8 cellular contexts compared by ENCODE assay signal in the genomic region with DNA sequence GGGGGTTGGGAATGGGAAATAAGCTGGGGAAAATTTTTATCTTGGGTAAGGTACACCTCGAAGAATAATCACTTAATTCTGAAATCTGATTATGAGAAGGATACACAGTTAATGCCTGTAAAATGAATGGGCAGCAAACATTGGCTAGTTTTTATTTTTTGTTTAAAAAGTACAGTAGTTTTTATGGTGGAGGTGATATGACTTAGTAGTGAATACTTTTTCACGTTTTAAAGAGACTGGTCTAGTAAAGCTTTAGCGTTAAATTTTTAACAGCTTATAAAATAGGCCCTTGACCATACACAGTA. TPM values are rescaled to one million over a fixed set of nuclear protein-coding genes. Genes with fewer than 3 reads are reported as not detected.
DNase-seq lines count a peak whose midpoint lies in the region; ATAC-seq, FAIRE-seq and TF ChIP-seq lines count a peak whose summit lies in the region.

No MANE protein-coding gene starts in this region.

- no peak for TF ChIP-seq RAD21 in HepG2 (CRISPR knock-in tag; IDR thresholded peaks at IDR 0.05)

- peak overlapping the region; percentile 79 for H3K4me2 ChIP-seq in HepG2 (ENCODE audit: low read depth, low read length)

- peaks cover 10 to 47% of the 10 kb centered on the region in 2 donors for H3K4me1 ChIP-seq in adrenal gland (replicated peaks in 1 of 2)
- H3K4me1 ChIP-seq in HepG2 (ENCODE audit: insufficient read depth, low read length), result peaks cover 53% of the 10 kb centered on the region
- peaks cover 30 to 38% of the 10 kb centered on the region in 2 donors for H3K4me1 ChIP-seq in thoracic aorta (ENCODE audit: control insufficient read depth in 1 of 2, low read depth in 2 of 2)

- DNase-seq in activated CD8-positive, alpha-beta memory T cell treated with anti-CD3 and anti-CD28 coated beads, Interleukin-2, amount 10 ng/mL, durations not matched to agents 7 days and 5 days, result no peak
- no peak for DNase-seq in activated CD8-positive, alpha-beta memory T cell treated with anti-CD3 and anti-CD28 coated beads for 24 hours
- DNase-seq in adrenal gland (no peak), HepG2 (ENCODE audit: low spot score) (no peak), thoracic aorta (ENCODE audit: low spot score) (no peak), D341Med (ENCODE audit: low spot score) (no peak), NCI-H2107 (lab: John Stamatoyannopoulos, UW) (no peak)

- no peak for ATAC-seq in activated CD8-positive, alpha-beta memory T cell treated with anti-CD3 and anti-CD28 coated beads, Interleukin-2, amount 10 ng/mL, durations not matched to agents 7 days and 5 days
- ATAC-seq in HepG2, result no peak
- no peak for ATAC-seq in thoracic aorta (ENCODE audit: insufficient number of reproducible peaks, low FRiP score, low read depth)
- ATAC-seq in HG03520 (IDR thresholded peaks at IDR 0.05; ENCODE audit: unreplicated experiment), result no peak

- H3K27ac Mint-ChIP-seq in activated CD8-positive, alpha-beta memory T cell treated with anti-CD3 and anti-CD28 coated beads, Interleukin-2, amount 10 ng/mL, durations not matched to agents 7 days and 5 days, result no peak overlapping the region

- peaks cover 12% of the 10 kb centered on the region for H3K4me1 Mint-ChIP-seq in activated CD8-positive, alpha-beta memory T cell treated with anti-CD3 and anti-CD28 coated beads, Interleukin-2, amount 10 ng/mL, durations not matched to agents 7 days and 5 days

- peaks cover 4% of the 10 kb centered on the region for H3K27me3 Mint-ChIP-seq in activated CD8-positive, alpha-beta memory T cell treated with anti-CD3 and anti-CD28 coated beads, Interleukin-2, amount 10 ng/mL, durations not matched to agents 7 days and 5 days

- H3K4me3 Mint-ChIP-seq in activated CD8-positive, alpha-beta memory T cell treated with anti-CD3 and anti-CD28 coated beads, Interleukin-2, amount 10 ng/mL, durations not matched to agents 7 days and 5 days, result peak overlapping the region; percentile 80

- 0 to 12% (median 7%) methylated on average over 3 of the region's 3 CpGs for WGBS in adrenal gland, 4 donors
- whole genome bisulfite sequencing in HepG2 (ENCODE audit: low lambda C conversion rate), result 0% methylated on average over 3 of the region's 3 CpGs

- H3K9ac ChIP-seq in HepG2 (ENCODE audit: insufficient read depth, low read depth, low read length), result peak overlapping the region; percentile 97

- BruUV-seq in HepG2 (replicated peaks; lab: Mats Ljungman, UMichigan), result TSS peak; percentile 34

- H3K4me3 ChIP-seq in adrenal gland (peak overlapping the region in 2 of 4 donors; percentile 69 to 92), HepG2 (replicated peaks in 1 of 3; ENCODE audit: insufficient read depth in 1 of 3, low read depth in 2 of 3, low read length in 3 of 3) (peak overlapping the region; percentile 90 to 100 (median 95)), thoracic aorta (peak overlapping the region; percentile 86)

- H3K79me2 ChIP-seq in HepG2 (ENCODE audit: insufficient read depth, low read length), result peaks cover 72% of the 10 kb centered on the region

- peaks cover 48% of the 10 kb centered on the region for H4K20me1 ChIP-seq in HepG2 (ENCODE audit: insufficient read depth, low read length)

- H3K36me3 ChIP-seq in adrenal gland (replicated peaks in 1 of 2), result no peaks in the 10 kb centered on the region
- peaks cover 0 to 1% of the 10 kb centered on the region in 2 experiments; a peak in 1 of 5 replicates for H3K36me3 ChIP-seq in HepG2 (replicated peaks in 1 of 2; ENCODE audit: control insufficient read depth in 1 of 2, insufficient read depth in 2 of 2, low read length in 2 of 2)
- H3K36me3 ChIP-seq in thoracic aorta, result no peaks in the 10 kb centered on the region

- no peaks in the 10 kb centered on the region for H3K9me3 Mint-ChIP-seq in activated CD8-positive, alpha-beta memory T cell treated with anti-CD3 and anti-CD28 coated beads, Interleukin-2, amount 10 ng/mL, durations not matched to agents 7 days and 5 days (ENCODE audit: low read depth)

- POLR2A ChIA-PET in HepG2 (lab: Yijun Ruan, JAX), result interaction anchor here (1.0 to 1.1 kb wide), 2 partner anchors 21 to 130 kb away, joined by 3 to 4 read pairs; no protein-coding TSS in a partner anchor

- no peaks in the 10 kb centered on the region for H3K36me3 Mint-ChIP-seq in activated CD8-positive, alpha-beta memory T cell treated with anti-CD3 and anti-CD28 coated beads, Interleukin-2, amount 10 ng/mL, durations not matched to agents 7 days and 5 days

- no peak for FAIRE-seq in HepG2 (lab: Jason Lieb, UNC)

- TF ChIP-seq EP300 in HepG2 (IDR thresholded peaks at IDR 0.05; ENCODE audit: low read depth in 2 of 2, low read length in 2 of 2), result no peak
- TF ChIP-seq EP300 in HepG2 (CRISPR knock-in tag; IDR thresholded peaks at IDR 0.05; ENCODE audit: borderline replicate concordance), result no peak

- H3K9me3 ChIP-seq in adrenal gland (replicated peaks in 1 of 3) (no peaks in the 10 kb centered on the region), HepG2 (ENCODE audit: low read length) (no peaks in the 10 kb centered on the region), thoracic aorta (no peaks in the 10 kb centered on the region)

- peak overlapping the region in 4 of 5 donors; percentile 77 to 99 (median 93) for H3K27ac ChIP-seq in adrenal gland
- peak overlapping the region; percentile 94 for H3K27ac ChIP-seq in HepG2 (ENCODE audit: extremely low read length, insufficient read depth, low read length)
- H3K27ac ChIP-seq in thoracic aorta, result peak overlapping the region in 1 of 2 donors; percentile 90

- intact Hi-C loops in adrenal gland (cut with DNase I), result no loop called here
- intact Hi-C loops in HepG2 (cut with micrococcal nuclease; ENCODE audit: unreplicated experiment), result loop anchor here (1.0 to 5.0 kb wide), 4 partner anchors 62 to 122 kb away; partner anchors contain the start of gene GSAP

- in situ Hi-C loops in HepG2 (cut with HindIII; ENCODE audit: extremely low pct_ligation_motif_present, low pct_unique_long_range_greater_than_20kb), result loop anchor here (5.0 kb wide), 1 partner anchor 82 kb away; no protein-coding TSS in a partner anchor

- H2AFZ ChIP-seq in HepG2 (ENCODE audit: low read length), result no peak overlapping the region

- CTCF ChIA-PET in activated CD8-positive, alpha-beta memory T cell treated with anti-CD3 and anti-CD28 coated beads, Interleukin-2, amount 10 ng/mL, durations not matched to agents 7 days and 5 days (lab: Charles Lee), result no interaction called here
- CTCF ChIA-PET in HepG2 (lab: Yijun Ruan, JAX; ENCODE audit: low intra/inter-chr PET ratio, low total read pairs), result no interaction called here

- no peaks in the 10 kb centered on the region for H3K27me3 ChIP-seq in adrenal gland
- H3K27me3 ChIP-seq in HepG2 (ENCODE audit: control insufficient read depth in 1 of 2, insufficient read depth in 2 of 2, low read length in 2 of 2), result no peaks in the 10 kb centered on the region; a peak in 1 of 5 replicates
- no peaks in the 10 kb centered on the region for H3K27me3 ChIP-seq in thoracic aorta (replicated peaks; ENCODE audit: insufficient read depth)

- TF ChIP-seq POLR2A in adrenal gland (IDR thresholded peaks at IDR 0.05) (no peak), HepG2 (IDR thresholded peaks at IDR 0.05; ENCODE audit: insufficient read depth in 1 of 2, low read depth in 2 of 2, low read length in 2 of 2) (no peak)

- TF ChIP-seq CTCF in adrenal gland (IDR thresholded peaks at IDR 0.05) (no peak), HepG2 (CRISPR knock-in tag; IDR thresholded peaks at IDR 0.05) (no peak), thoracic aorta (IDR thresholded peaks at IDR 0.05) (no peak)

RNA-seq across cellular contexts. Expression of gene PTPN12, which starts 1.8 kb away (rescaled TPM):
- total RNA-seq in activated CD8-positive, alpha-beta memory T cell treated with anti-CD3 and anti-CD28 coated beads, Interleukin-2, amount 10 ng/mL, durations not matched to agents 7 days and 5 days, result 10 to 100 TPM; 20.6 to 20.8 TPM
- total RNA-seq in adrenal gland, result 10 to 100 TPM; 29.5 to 72.0 (median 55.1) TPM
- 10 to 100 TPM; 29.6 to 61.7 (median 55.7) TPM for polyA plus RNA-seq in adrenal gland
- total RNA-seq in HepG2 (2016; rRNA removed; fragmentation: Illumina TruSeq; extraction: Trizol), result 22.9 and 35.3 TPM in 2 replicates
- total RNA-seq in HepG2 (2016; cell fraction: cytosol; rRNA removed; fragmentation: Illumina TruSeq; extraction: Trizol; ENCODE audit: low read depth), result 32.8 and 40.0 TPM in 2 replicates
- total RNA-seq in HepG2 (2016; cell fraction: insoluble cytoplasmic fraction; rRNA removed; fragmentation: Illumina TruSeq; extraction: Trizol), result 19.5 and 36.3 TPM in 2 replicates
- 48.8 and 51.3 TPM in 2 replicates for total RNA-seq in HepG2 (2016; cell fraction: membrane; rRNA removed; fragmentation: Illumina TruSeq; extraction: Trizol)
- total RNA-seq in HepG2 (2016; cell fraction: nucleus; rRNA removed; fragmentation: Illumina TruSeq; extraction: Trizol), result 44.6 and 48.2 TPM in 2 replicates
- 56.7 and 56.8 TPM in 2 replicates for polyA plus RNA-seq in HepG2 (2011; rRNA removed)
- 27.3 and 39.9 TPM in 2 replicates for polyA plus RNA-seq in HepG2 (2011; cell fraction: cytosol; rRNA removed)
- polyA plus RNA-seq in HepG2 (2011; cell fraction: nucleus; rRNA removed), result 34.8 and 39.2 TPM in 2 replicates
- 65.6 and 74.1 TPM in 2 replicates for polyA plus RNA-seq in HepG2 (2012)
- polyA plus RNA-seq in HepG2 (2016; cell fraction: cytosol; fragmentation: Illumina TruSeq; extraction: Trizol; ENCODE audit: low read depth), result 16.9 and 18.5 TPM in 2 replicates
- 69.5 and 80.0 TPM in 2 replicates for polyA plus RNA-seq in HepG2 (2016; cell fraction: insoluble cytoplasmic fraction; fragmentation: Illumina TruSeq; extraction: Trizol; ENCODE audit: low read depth)
- 53.8 and 63.6 TPM in 2 replicates for polyA plus RNA-seq in HepG2 (2016; cell fraction: membrane; fragmentation: Illumina TruSeq; extraction: Trizol; ENCODE audit: low read depth)
- polyA plus RNA-seq in HepG2 (2016; cell fraction: nucleus; fragmentation: Illumina TruSeq; extraction: Trizol; ENCODE audit: insufficient read depth, low read depth), result 74.8 and 90.6 TPM in 2 replicates
- polyA minus RNA-seq in HepG2 (2011; rRNA and poly(A)+ RNA removed; ENCODE audit: low replicate concordance), result 18.1 and 19.2 TPM in 2 replicates
- 20.2 and 25.3 TPM in 2 replicates for polyA minus RNA-seq in HepG2 (2011; cell fraction: cytosol; rRNA and poly(A)+ RNA removed)
- polyA minus RNA-seq in HepG2 (2011; cell fraction: nucleus; rRNA and poly(A)+ RNA removed), result 88.3 and 89.4 TPM in 2 replicates
- total RNA-seq in thoracic aorta, result 100 to 1,000 TPM in 1 of 2 donors, 10 to 100 TPM in 1; 70.5 to 173 TPM
